ENCODE assay signal across 9 cellular contexts in genomic region chr20:13771853-13772453, GRCh38.
A peak's percentile ranks its signal among the peaks of the same experiment; 100 is the strongest.
DNase-seq lines count a peak whose midpoint lies in the region; ATAC-seq and TF ChIP-seq lines count a peak whose summit lies in the region.
"Had no signal": no experiment of that assay in that cellular context is flagged by ENCODE, and none has a peak within 500 bp of the region (broad histone marks: within the 10 kb centered on the region; RNA-seq: fewer than 3 reads in every experiment).

No MANE protein-coding gene starts in this region.

- peaks cover 20% of the 10 kb centered on the region; the same call in 1 of the 2 replicates for H3K36me3 ChIP-seq in MM.1S (replicated peaks; ENCODE audit: insufficient read depth, low read length)

- H3K4me2 ChIP-seq in MM.1S (ENCODE audit: low read depth, low read length) = no peak overlapping the region
- H3K4me2 ChIP-seq: BLaER1 treated with 17β-estradiol and CSF1 and Interleukin-3, amounts not matched to agents 10 nM and 100 nM had no signal

- no peaks in the 10 kb centered on the region for H3K27me3 ChIP-seq in MM.1S (replicated peaks; ENCODE audit: insufficient read depth, low read length)
- H3K27me3 ChIP-seq: BLaER1 treated with 17β-estradiol and CSF1 and Interleukin-3, amounts not matched to agents 10 nM and 100 nM had no signal

- H3F3A ChIP-seq in MM.1S (ENCODE audit: insufficient read depth, low read length) = no peaks in the 10 kb centered on the region; the same call in 1 of the 2 replicates

- DNase-seq in DMS153 treated with DMSO at 0.1 percent for 48 hours (lab: John Stamatoyannopoulos, UW; ENCODE audit: unreplicated experiment) (peak; percentile 15), DMS153 (lab: John Stamatoyannopoulos, UW) (no peak), MM.1S (peak; percentile 28), left kidney (ENCODE audit: low read depth, low spot score) (peak; percentile 34)
- no peak for DNase-seq in activated CD4-positive, alpha-beta T cell treated with anti-CD3 and anti-CD28 coated beads for 4 hours
- DNase-seq in stimulated activated CD4-positive, alpha-beta T cell treated with anti-CD3 and anti-CD28 coated beads, Interleukin-4, amount 100 ng/mL, for 24 hours = no peak

- no peaks in the 10 kb centered on the region for H3K79me2 ChIP-seq in MM.1S (ENCODE audit: low read length)

- H3K9me2 ChIP-seq in MM.1S (replicated peaks; ENCODE audit: insufficient read depth, low read length) = no peaks in the 10 kb centered on the region

- no peaks in the 10 kb centered on the region for H3K9me3 ChIP-seq in MM.1S (replicated peaks; ENCODE audit: insufficient read depth, low read length)

- H3K9ac ChIP-seq in MM.1S (ENCODE audit: low read length) = no peak overlapping the region

- no peak overlapping the region for H3K4me3 ChIP-seq in MM.1S (ENCODE audit: low read length)
- H3K4me3 ChIP-seq: BLaER1 treated with 17β-estradiol and CSF1 and Interleukin-3, amounts not matched to agents 10 nM and 100 nM had no signal

- no peaks in the 10 kb centered on the region for H3K4me1 ChIP-seq in MM.1S (ENCODE audit: low read length)

- H4K20me1 ChIP-seq in MM.1S (ENCODE audit: insufficient read depth, low read length) = no peaks in the 10 kb centered on the region

- peak; percentile 43 for TF ChIP-seq CTCF in MM.1S (IDR thresholded peaks at IDR 0.05; ENCODE audit: low read length)
- peak; percentile 76 for TF ChIP-seq CTCF in VCaP (conservative IDR thresholded peaks at IDR 0.05)

- H3K27ac ChIP-seq in MM.1S (ENCODE audit: low read length) (no peak overlapping the region), VCaP (no peak overlapping the region; the same call in 1 of the 2 replicates)

- H2AFZ ChIP-seq in MM.1S (ENCODE audit: low read length) = no peak overlapping the region

- ATAC-seq in GM21619 (IDR thresholded peaks at IDR 0.05; ENCODE audit: unreplicated experiment) = no peak

Comparison
In these comparisons a context has a peak if more than half of its experiments do, and no peak if none do; other contexts are left out.
1. DNase-seq: peak in DMS153 treated with DMSO at 0.1 percent for 48 hours (single experiment), MM.1S (single experiment) and left kidney (single experiment); none in DMS153 (single experiment), activated CD4-positive, alpha-beta T cell treated with anti-CD3 and anti-CD28 coated beads for 4 hours (0 of 2) and stimulated activated CD4-positive, alpha-beta T cell treated with anti-CD3 and anti-CD28 coated beads, Interleukin-4, amount 100 ng/mL, for 24 hours (single experiment).